Comparison of ENCODE assay signal across 8 cellular contexts in the genomic region with DNA sequence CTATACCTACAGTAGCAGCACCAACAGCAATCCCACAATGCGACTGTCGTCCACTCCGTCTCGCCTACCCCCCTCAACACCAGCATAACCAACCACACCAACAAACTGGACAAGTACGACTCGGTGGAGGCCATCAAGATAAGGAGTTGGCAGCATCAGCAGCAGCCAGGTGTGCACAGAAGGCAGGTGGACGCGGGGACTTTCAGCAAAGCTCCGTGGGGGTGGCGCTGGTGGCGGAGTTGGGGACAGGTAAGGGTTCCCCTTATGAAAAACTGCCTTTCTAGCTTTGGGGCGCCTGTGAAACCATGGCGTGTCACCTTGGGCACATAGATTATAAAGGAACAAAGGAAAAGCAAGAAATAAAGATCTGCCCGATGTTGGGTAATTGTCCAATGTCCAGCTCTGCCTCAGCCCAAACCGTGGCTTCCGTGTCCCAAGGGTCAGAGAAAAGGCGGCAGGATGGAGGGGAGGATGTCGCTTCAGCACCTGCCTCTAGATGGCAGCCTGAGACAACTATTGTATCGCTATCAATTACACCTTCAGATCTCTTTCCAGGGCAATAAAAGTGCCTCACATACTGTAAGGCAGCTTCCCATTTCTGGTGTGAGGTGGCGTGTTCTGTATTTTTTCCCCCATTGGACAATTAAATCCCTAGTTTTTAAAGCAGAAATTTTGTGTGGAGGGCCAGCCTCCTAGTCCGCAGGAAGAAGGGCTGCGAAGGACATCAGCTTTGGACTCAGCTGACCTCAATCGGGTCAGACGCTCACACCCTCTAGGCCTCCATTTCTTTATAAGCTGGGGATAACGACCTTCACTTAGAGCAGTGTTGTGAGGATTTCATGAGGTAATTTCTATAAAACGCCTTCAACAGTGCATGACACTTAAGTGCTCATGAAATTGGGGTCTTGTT. TPM values are rescaled to one million over a fixed set of nuclear protein-coding genes. Genes with fewer than 3 reads are reported as not detected.
DNase-seq lines count a peak whose midpoint lies in the region; ATAC-seq and TF ChIP-seq lines count a peak whose summit lies in the region.

No MANE protein-coding gene starts in this region.

- H3K4me3 ChIP-seq in IMR-90 (ENCODE audit: insufficient read depth, low read depth, low read length) (no peak overlapping the region), heart left ventricle (no peak overlapping the region)

- H2AK9ac ChIP-seq in IMR-90 (replicated peaks; ENCODE audit: low read depth, low read length, poor library complexity) = peak overlapping the region; percentile 63

- no peak overlapping the region for H3K18ac ChIP-seq in IMR-90 (ENCODE audit: low read depth, low read length)

- H4K20me1 ChIP-seq in IMR-90 (ENCODE audit: insufficient read depth, low read length) = no peaks in the 10 kb centered on the region

- no peak overlapping the region for H3K4me2 ChIP-seq in IMR-90 (ENCODE audit: low read depth, low read length)

- H3K27ac Mint-ChIP-seq in activated naive CD4-positive, alpha-beta T cell treated with anti-CD3 and anti-CD28 coated beads, Interleukin-2, amount 50 U/mL, for 72 hours = no peak overlapping the region

- peak; percentile 86 for TF ChIP-seq RAD21 in IMR-90 (IDR thresholded peaks at IDR 0.05; ENCODE audit: low read length)

- no peak overlapping the region for H4K5ac ChIP-seq in IMR-90 (ENCODE audit: low read depth, low read length)

- 23% methylated on average over 5 of the region's 26 CpGs; no CpG with 5 or more reads in 1 of the 2 experiments for WGBS in IMR-90 (ENCODE audit: extremely low coverage in 2 of 2, insufficient read length in 1 of 2), 2 experiments
- WGBS in heart left ventricle, 4 donors = 52 to 58% (median 54%) methylated on average over 26 of the region's 26 CpGs

- TF ChIP-seq CTCF in IMR-90 (conservative IDR thresholded peaks at IDR 0.05; ENCODE audit: low read depth, low read length) (peak; percentile 74), heart left ventricle (IDR thresholded peaks at IDR 0.05) (peak; percentile 54 to 80 (median 64))

- H3K27me3 ChIP-seq in IMR-90 (ENCODE audit: control insufficient read depth, insufficient read depth, low read length) (no peaks in the 10 kb centered on the region), heart left ventricle (peaks cover 0 to 10% (median 0%) of the 10 kb centered on the region in 9 donors)

- no peaks in the 10 kb centered on the region for H3K79me1 ChIP-seq in IMR-90 (ENCODE audit: low read depth in 1 of 2, low read length in 2 of 2)

- peak overlapping the region; percentile 35; the same call in 1 of the 2 replicates for H2AK5ac ChIP-seq in IMR-90 (ENCODE audit: low read depth, low read length)

- no peak overlapping the region for H2BK5ac ChIP-seq in IMR-90 (ENCODE audit: low read depth, low read length, poor library complexity, severe bottlenecking)

- TF ChIP-seq POLR2A in IMR-90 (IDR thresholded peaks at IDR 0.05; ENCODE audit: low read depth, low read length) = 0 out of 2 replicates have a peak, but pooled peaks have one; percentile 41
- no peak for TF ChIP-seq POLR2A in heart left ventricle (IDR thresholded peaks at IDR 0.05)

- H4K91ac ChIP-seq in IMR-90 (ENCODE audit: insufficient read depth, low read depth, low read length) = no peak overlapping the region

- ATAC-seq in GM21576 (IDR thresholded peaks at IDR 0.05; ENCODE audit: unreplicated experiment) = peak; percentile 91
- ATAC-seq in IMR-90 (ENCODE audit: low read depth) = peak; percentile 71
- ATAC-seq in activated naive CD4-positive, alpha-beta T cell treated with anti-CD3 and anti-CD28 coated beads, Interleukin-2, amount 50 U/mL, for 72 hours = peak; percentile 51 to 71
- peak; percentile 55 to 84 (median 77) for ATAC-seq in heart left ventricle
- no peak for ATAC-seq in activated CD4-positive, CD25-positive, alpha-beta regulatory T cell treated with anti-CD3 and anti-CD28 coated beads, Interleukin-2, amount 50 U/mL, for 24 hours

- H3K36me3 Mint-ChIP-seq in activated naive CD4-positive, alpha-beta T cell treated with anti-CD3 and anti-CD28 coated beads, Interleukin-2, amount 50 U/mL, for 72 hours = no peaks in the 10 kb centered on the region

- H3K14ac ChIP-seq in IMR-90 (replicated peaks; ENCODE audit: low read depth, low read length) = no peak overlapping the region

- no peak overlapping the region for H3K23ac ChIP-seq in IMR-90 (ENCODE audit: low read depth, low read length)

- peak overlapping the region; percentile 26; the same call in 1 of the 3 replicates for H2BK15ac ChIP-seq in IMR-90 (ENCODE audit: low read depth, low read length)

- intact Hi-C loops in IMR-90 (cut with micrococcal nuclease) (loop anchor here (1.0 to 10.0 kb wide), 4 partner anchors 414 to 1615 kb away; no protein-coding TSS in a partner anchor), heart left ventricle (cut with DNase I) (loop anchor here in 3 of 10 donors (10.0 kb wide), 1 partner anchor 1277 kb away; no protein-coding TSS in a partner anchor)

- peak overlapping the region; percentile 83 for H2AFZ ChIP-seq in IMR-90 (replicated peaks; ENCODE audit: low read length, poor library complexity)

- H3K9me1 ChIP-seq in IMR-90 (ENCODE audit: insufficient read depth, low read length) = peaks cover 8% of the 10 kb centered on the region

- no peak overlapping the region for H3K9ac ChIP-seq in IMR-90 (ENCODE audit: low read depth, low read length)

- H3K56ac ChIP-seq in IMR-90 (ENCODE audit: extremely low read depth, insufficient read depth, low read length) = no peak overlapping the region

- CTCF ChIA-PET in IMR-90 (lab: Yijun Ruan, JAX) = interaction anchor here (0.8 to 1.8 kb wide), 4 partner anchors 10 to 1279 kb away, joined by 3 to 4 read pairs (median 4); no protein-coding TSS in a partner anchor

- POLR2A ChIA-PET in IMR-90 (lab: Charles Lee; ENCODE audit: unreplicated experiment) = no interaction called here

- H3K27ac ChIP-seq in IMR-90 (ENCODE audit: insufficient read depth, low read length) (no peak overlapping the region), heart left ventricle (no peak overlapping the region)

- H3K36me3 ChIP-seq in IMR-90 (ENCODE audit: control insufficient read depth, insufficient read depth, low read length) (no peaks in the 10 kb centered on the region), heart left ventricle (no peaks in the 10 kb centered on the region)

- no peaks in the 10 kb centered on the region for H3K9me3 Mint-ChIP-seq in activated naive CD4-positive, alpha-beta T cell treated with anti-CD3 and anti-CD28 coated beads, Interleukin-2, amount 50 U/mL, for 72 hours

- BruUV-seq in IMR-90 (replicated peaks; lab: Mats Ljungman, UMichigan) = no TSS peak

- H3K4ac ChIP-seq in IMR-90 (ENCODE audit: low read depth, low read length) = peak overlapping the region; percentile 24; the same call in 1 of the 2 replicates

- H2BK20ac ChIP-seq in IMR-90 (ENCODE audit: low read depth, low read length) = no peak overlapping the region; the same call in 1 of the 2 replicates

- dilution Hi-C loops in IMR-90 (cut with HindIII; ENCODE audit: low sequenced_read_pairs, unreplicated experiment) = no loop called here

- peak; percentile 78 for DNase-seq in ELF-1 (ENCODE audit: low read depth, low spot score)
- DNase-seq in IMR-90 = peak; percentile 64
- DNase-seq in NOMO-1 (lab: John Stamatoyannopoulos, UW; ENCODE audit: unreplicated experiment in 2 of 2) = peak; percentile 78 to 85
- DNase-seq in activated naive CD4-positive, alpha-beta T cell treated with anti-CD3 and anti-CD28 coated beads, Interleukin-2, amount 50 U/mL, for 72 hours (ENCODE audit: low spot score in 2 of 2) = peak in 1 of 2 donors; percentile 26
- peak in 2 of 5 donors; percentile 18 to 24 for DNase-seq in heart left ventricle
- peak; percentile 88 for DNase-seq in retina

- H3K9me3 ChIP-seq in IMR-90 (ENCODE audit: control insufficient read depth, insufficient read depth, low read length) = no peaks in the 10 kb centered on the region
- H3K9me3 ChIP-seq in heart left ventricle = no peaks in the 10 kb centered on the region

- H3K4me1 ChIP-seq in IMR-90 (ENCODE audit: control insufficient read depth, insufficient read depth, low read length) = peaks cover 2% of the 10 kb centered on the region
- no peaks in the 10 kb centered on the region for H3K4me1 ChIP-seq in heart left ventricle

- in situ Hi-C loops in IMR-90 (cut with MboI; ENCODE audit: low sequenced_read_pairs) = loop anchor here (10.0 kb wide), 1 partner anchor 1277 kb away; no protein-coding TSS in a partner anchor

- H4K8ac ChIP-seq in IMR-90 (ENCODE audit: low read depth in 2 of 2, low read length in 2 of 2) = no peak overlapping the region

- 0 out of 2 replicates have a peak overlapping the region, but pooled peaks have one; percentile 10 for H2BK120ac ChIP-seq in IMR-90 (ENCODE audit: low read depth, low read length)

TF ChIP-seq in IMR-90, 13 proteins besides CTCF, POLR2A, EP300 and RAD21 (continues in another document):
- TF ChIP-seq, protein P1, sequence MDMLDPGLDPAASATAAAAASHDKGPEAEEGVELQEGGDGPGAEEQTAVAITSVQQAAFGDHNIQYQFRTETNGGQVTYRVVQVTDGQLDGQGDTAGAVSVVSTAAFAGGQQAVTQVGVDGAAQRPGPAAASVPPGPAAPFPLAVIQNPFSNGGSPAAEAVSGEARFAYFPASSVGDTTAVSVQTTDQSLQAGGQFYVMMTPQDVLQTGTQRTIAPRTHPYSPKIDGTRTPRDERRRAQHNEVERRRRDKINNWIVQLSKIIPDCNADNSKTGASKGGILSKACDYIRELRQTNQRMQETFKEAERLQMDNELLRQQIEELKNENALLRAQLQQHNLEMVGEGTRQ (IDR thresholded peaks at IDR 0.05; ENCODE audit: low read depth, low read length) = no peak
- TF ChIP-seq MAFK (IDR thresholded peaks at IDR 0.05; ENCODE audit: low read depth, low read length) (no peak), NFE2L2 (IDR thresholded peaks at IDR 0.05; ENCODE audit: low read depth, low read length) (no peak), MAZ (IDR thresholded peaks at IDR 0.05; ENCODE audit: borderline replicate concordance, low read depth, low read length) (no peak), SMC3 (IDR thresholded peaks at IDR 0.05; ENCODE audit: low read depth, low read length) (peak; percentile 47)

RNA-seq across cellular contexts. Expression of gene MTRR, which starts 58.8 kb away (rescaled TPM):
- 30.6 and 33.2 TPM in 2 replicates for total RNA-seq in IMR-90 (2012; rRNA removed)
- 31.4 and 33.5 TPM in 2 replicates for polyA plus RNA-seq in IMR-90 (2012; rRNA removed)
- polyA plus RNA-seq in IMR-90 (2012; cell fraction: cytosol; rRNA removed) = 6.8 and 11.1 TPM in 2 replicates
- polyA plus RNA-seq in IMR-90 (2012; cell fraction: nucleus; rRNA removed; ENCODE audit: low replicate concordance) = 10.7 and 61.9 TPM in 2 replicates
- 10 to 100 TPM; 24.5 to 42.9 TPM for total RNA-seq in activated naive CD4-positive, alpha-beta T cell treated with anti-CD3 and anti-CD28 coated beads, Interleukin-2, amount 50 U/mL, for 72 hours
- total RNA-seq in heart left ventricle = 10 to 100 TPM; 23.5 to 42.2 (median 29.0) TPM
- 10 to 100 TPM in 1 of 2 donors, 1 to 10 TPM in 1; 9.5 to 23.9 TPM for polyA plus RNA-seq in heart left ventricle

RNA-seq across cellular contexts. Expression of gene FASTKD3, which starts 58.9 kb away (rescaled TPM):
- total RNA-seq in IMR-90 (2012; rRNA removed) (12.7 and 19.7 TPM in 2 replicates), heart left ventricle (1 to 10 TPM; 4.3 to 7.4 (median 5.8) TPM)
- polyA plus RNA-seq in IMR-90 (2012; rRNA removed) (6.2 and 8.4 TPM in 2 replicates), heart left ventricle (10 to 100 TPM in 1 of 2 donors, 1 to 10 TPM in 1; 6.1 to 11.5 TPM)
- polyA plus RNA-seq in IMR-90 (2012; cell fraction: cytosol; rRNA removed) = 1.5 and 1.6 TPM in 2 replicates
- 1.6 and 16.9 TPM in 2 replicates for polyA plus RNA-seq in IMR-90 (2012; cell fraction: nucleus; rRNA removed; ENCODE audit: low replicate concordance)
- 1 to 10 TPM; 5.3 to 8.3 TPM for total RNA-seq in activated naive CD4-positive, alpha-beta T cell treated with anti-CD3 and anti-CD28 coated beads, Interleukin-2, amount 50 U/mL, for 72 hours

Comparison
In these comparisons a context has a peak if more than half of its experiments do, and no peak if none do; other contexts are left out.
1. ATAC-seq: peak in GM21576 (single experiment), IMR-90 (single experiment), activated naive CD4-positive, alpha-beta T cell treated with anti-CD3 and anti-CD28 coated beads, Interleukin-2, amount 50 U/mL, for 72 hours (2 of 2) and heart left ventricle (4 of 4); none in activated CD4-positive, CD25-positive, alpha-beta regulatory T cell treated with anti-CD3 and anti-CD28 coated beads, Interleukin-2, amount 50 U/mL, for 24 hours (0 of 2).